1 cellular context compared by ENCODE assay signal in the genomic region with DNA sequence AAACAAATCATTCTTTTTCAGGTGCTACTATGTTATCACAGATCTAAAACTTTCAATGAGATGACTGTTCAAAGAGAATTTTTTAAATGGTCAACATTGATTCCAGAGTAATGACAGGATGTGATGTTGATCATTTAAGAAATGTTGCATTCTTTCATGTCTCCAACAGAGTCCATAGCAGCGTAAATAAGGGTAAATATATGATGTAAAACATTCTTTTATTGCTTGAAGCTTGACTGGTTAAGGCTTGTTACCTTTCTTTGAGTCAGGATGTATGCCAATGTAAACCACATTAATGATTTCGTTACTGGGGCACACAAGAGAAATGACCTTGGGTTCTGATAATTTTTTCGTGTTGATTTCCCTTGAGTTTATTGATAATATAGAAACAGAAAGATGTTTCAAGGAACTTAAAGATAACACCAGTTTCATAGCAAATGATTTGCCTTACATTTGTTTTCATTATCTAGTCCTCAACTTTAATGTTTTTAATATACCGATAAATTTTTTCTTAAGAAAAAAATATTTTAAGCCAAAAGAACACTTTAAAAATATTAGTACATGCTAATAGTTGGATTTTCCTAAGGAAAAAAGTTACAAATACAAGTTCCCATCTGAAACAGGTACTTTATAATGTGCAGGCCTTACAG.
TF ChIP-seq lines count a peak whose summit lies in the region.

No MANE protein-coding gene starts in this region.

TF ChIP-seq in IMR-90, 13 proteins besides CTCF, POLR2A, EP300 and RAD21:
- TF ChIP-seq CEBPB (IDR thresholded peaks at IDR 0.05; ENCODE audit: low read depth, low read length) (0 out of 2 replicates have a peak, but pooled peaks have one; percentile 39), SMC3 (IDR thresholded peaks at IDR 0.05; ENCODE audit: low read depth, low read length) (no peak), MAZ (IDR thresholded peaks at IDR 0.05; ENCODE audit: borderline replicate concordance, low read depth, low read length) (no peak), CHD1 (IDR thresholded peaks at IDR 0.05; ENCODE audit: low read depth, low read length) (no peak), NFE2L2 (IDR thresholded peaks at IDR 0.05; ENCODE audit: low read depth, low read length) (no peak)
